In the genomic region with DNA sequence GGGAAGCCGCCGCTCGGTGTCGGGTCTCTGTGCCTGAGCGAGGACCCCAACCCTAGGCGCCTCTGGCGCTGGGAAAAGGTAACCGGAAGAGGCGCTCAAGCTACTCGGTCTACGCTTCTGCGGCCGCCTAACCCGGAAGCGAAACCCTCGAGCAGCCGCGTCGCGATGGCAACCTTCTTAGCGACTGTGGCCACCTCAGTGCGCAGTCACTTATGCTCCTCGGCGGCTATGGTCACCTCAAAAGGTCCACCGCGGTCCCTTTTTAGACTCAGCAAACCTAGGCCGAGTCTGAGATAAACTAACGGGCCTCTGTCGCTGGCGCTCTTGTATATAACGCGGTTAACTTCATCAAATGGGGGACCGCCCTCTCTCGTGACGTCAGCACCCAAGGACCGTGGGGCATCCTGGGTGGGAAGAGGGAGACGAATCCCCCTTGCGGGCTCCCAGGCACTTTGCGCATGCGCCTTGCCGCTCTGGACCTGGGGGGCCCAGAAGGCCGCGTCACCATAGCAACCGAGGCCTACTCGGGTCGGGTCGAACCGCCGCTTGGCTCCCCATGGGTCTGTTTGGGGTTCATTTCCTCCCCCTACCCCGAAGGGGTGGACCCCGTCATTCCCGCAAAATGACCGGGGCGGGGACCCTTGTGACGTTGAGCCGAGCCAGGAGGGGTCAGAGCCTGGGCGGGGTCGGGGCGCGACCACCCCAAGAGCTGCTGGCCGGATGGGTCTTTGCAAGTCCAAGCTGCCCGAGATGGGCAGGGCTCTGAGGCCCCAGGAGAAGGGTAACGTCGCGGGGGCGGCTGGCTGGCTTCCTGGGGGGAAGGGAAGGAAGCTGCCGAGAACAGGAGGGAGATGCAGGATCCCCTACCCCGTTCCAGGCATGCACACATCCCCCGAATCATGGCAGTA, we compare ENCODE assay signal across 8 cellular contexts. TPM values are rescaled to one million over a fixed set of nuclear protein-coding genes. Genes with fewer than 3 reads are reported as not detected.
DNase-seq lines count a peak whose midpoint lies in the region; ATAC-seq and TF ChIP-seq lines count a peak whose summit lies in the region.

A gene with protein sequence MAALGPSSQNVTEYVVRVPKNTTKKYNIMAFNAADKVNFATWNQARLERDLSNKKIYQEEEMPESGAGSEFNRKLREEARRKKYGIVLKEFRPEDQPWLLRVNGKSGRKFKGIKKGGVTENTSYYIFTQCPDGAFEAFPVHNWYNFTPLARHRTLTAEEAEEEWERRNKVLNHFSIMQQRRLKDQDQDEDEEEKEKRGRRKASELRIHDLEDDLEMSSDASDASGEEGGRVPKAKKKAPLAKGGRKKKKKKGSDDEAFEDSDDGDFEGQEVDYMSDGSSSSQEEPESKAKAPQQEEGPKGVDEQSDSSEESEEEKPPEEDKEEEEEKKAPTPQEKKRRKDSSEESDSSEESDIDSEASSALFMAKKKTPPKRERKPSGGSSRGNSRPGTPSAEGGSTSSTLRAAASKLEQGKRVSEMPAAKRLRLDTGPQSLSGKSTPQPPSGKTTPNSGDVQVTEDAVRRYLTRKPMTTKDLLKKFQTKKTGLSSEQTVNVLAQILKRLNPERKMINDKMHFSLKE (minus strand): TSS at position 91 of the 908 bp plus-strand sequence. CDS start 169 bp downstream, outside the sequence.

- peak within 1 kb of the TSS; percentile 98 for H3K27ac Mint-ChIP-seq in CD8-positive, alpha-beta T cell
- peak within 1 kb of the TSS; percentile 96 to 99 for H3K27ac Mint-ChIP-seq in effector memory CD8-positive, alpha-beta T cell
- peak within 1 kb of the TSS; percentile 97 for H3K27ac Mint-ChIP-seq in memory B cell

- POLR2A ChIA-PET in CD8-positive, alpha-beta T cell (lab: Charles Lee), result interaction anchor here (1.0 to 1.5 kb wide), 5 partner anchors 17 to 952 kb away, joined by 3 to 7 read pairs (median 5); partner anchors contain the start of genes ALKBH7 and KHSRP
- POLR2A ChIA-PET in activated CD8-positive, alpha-beta memory T cell treated with anti-CD3 and anti-CD28 coated beads for 36 hours (lab: Charles Lee), result interaction anchor here (0.5 to 1.3 kb wide), 7 partner anchors 21 to 405 kb away, joined by 3 to 5 read pairs (median 4); partner anchors contain the start of genes ALKBH7, CLPP, DENND1C and KHSRP

- no peak for TF ChIP-seq CTCF in CD8-positive, alpha-beta T cell (IDR thresholded peaks at IDR 0.05)

- CTCF ChIA-PET in CD8-positive, alpha-beta T cell (lab: Charles Lee), result interaction anchor here (0.8 to 1.0 kb wide), 2 partner anchors 15 to 19 kb away, joined by 3 to 4 read pairs; no protein-coding TSS in a partner anchor
- CTCF ChIA-PET in activated CD8-positive, alpha-beta memory T cell treated with anti-CD3 and anti-CD28 coated beads for 36 hours (lab: Charles Lee), result no interaction called here

- DNase-seq in CD8-positive, alpha-beta T cell, result peak; percentile 89 to 98 (median 93)
- DNase-seq in HT-29 (ENCODE audit: low spot score), result peak; percentile 84
- peak; percentile 88 to 92 for DNase-seq in NOMO-1 (lab: John Stamatoyannopoulos, UW; ENCODE audit: unreplicated experiment in 2 of 2)
- DNase-seq in effector memory CD8-positive, alpha-beta T cell, result peak; percentile 92 to 95 (median 92)
- peak; percentile 94 to 95 for DNase-seq in memory B cell (ENCODE audit: low spot score in 2 of 2)
- peak; percentile 87 for DNase-seq in stimulated activated CD8-positive, alpha-beta memory T cell treated with anti-CD3 and anti-CD28 coated beads, Interleukin-12 subunit alpha, Interleukin-12 subunit beta, amount 100 ng/mL, for 24 hours (ENCODE audit: extremely low read depth)

- no peaks in the 10 kb centered on the region for H3K27me3 ChIP-seq in CD8-positive, alpha-beta T cell (ENCODE audit: insufficient read depth, low read length)

- no peaks in the 10 kb centered on the region for H3K27me3 Mint-ChIP-seq in CD8-positive, alpha-beta T cell (ENCODE audit: low read depth)
- H3K27me3 Mint-ChIP-seq in effector memory CD8-positive, alpha-beta T cell, result no peaks in the 10 kb centered on the region
- no peaks in the 10 kb centered on the region for H3K27me3 Mint-ChIP-seq in memory B cell

- H3K36me3 ChIP-seq in CD8-positive, alpha-beta T cell (ENCODE audit: insufficient read depth, low read length), result peaks cover 1% of the 10 kb centered on the region

- peak within 1 kb of the TSS; percentile 88 for H3K4me3 Mint-ChIP-seq in CD8-positive, alpha-beta T cell
- H3K4me3 Mint-ChIP-seq in effector memory CD8-positive, alpha-beta T cell, result peak within 1 kb of the TSS; percentile 94 to 95
- peak within 1 kb of the TSS; percentile 86 for H3K4me3 Mint-ChIP-seq in memory B cell

- peaks cover 25% of the 10 kb centered on the region for H3K4me1 Mint-ChIP-seq in CD8-positive, alpha-beta T cell (ENCODE audit: low read depth)
- peaks cover 21 to 29% of the 10 kb centered on the region in 2 donors for H3K4me1 Mint-ChIP-seq in effector memory CD8-positive, alpha-beta T cell (ENCODE audit: low read depth in 2 of 2)
- H3K4me1 Mint-ChIP-seq in memory B cell, result peaks cover 20% of the 10 kb centered on the region

- no peaks in the 10 kb centered on the region for H3K9me3 Mint-ChIP-seq in CD8-positive, alpha-beta T cell
- no peaks in the 10 kb centered on the region for H3K9me3 Mint-ChIP-seq in effector memory CD8-positive, alpha-beta T cell
- H3K9me3 Mint-ChIP-seq in memory B cell, result no peaks in the 10 kb centered on the region

- peaks cover 16% of the 10 kb centered on the region for H3K4me1 ChIP-seq in CD8-positive, alpha-beta T cell (ENCODE audit: insufficient read depth, low read length)

- peak; percentile 84 for ATAC-seq in CD8-positive, alpha-beta T cell
- ATAC-seq in GM19463 (IDR thresholded peaks at IDR 0.05; ENCODE audit: unreplicated experiment) (peak; percentile 80), memory B cell (ENCODE audit: low read depth) (peak; percentile 83)
- ATAC-seq in effector memory CD8-positive, alpha-beta T cell (replicated peaks), result peak; percentile 82

- H3K36me3 Mint-ChIP-seq in CD8-positive, alpha-beta T cell, result peaks cover 33% of the 10 kb centered on the region
- H3K36me3 Mint-ChIP-seq in effector memory CD8-positive, alpha-beta T cell (ENCODE audit: insufficient read depth), result peaks cover 52% of the 10 kb centered on the region
- H3K36me3 Mint-ChIP-seq in memory B cell, result peaks cover 7% of the 10 kb centered on the region

- peak within 1 kb of the TSS; percentile 97 for H3K4me3 ChIP-seq in CD8-positive, alpha-beta T cell (ENCODE audit: low read depth, low read length)

- no peaks in the 10 kb centered on the region for H3K9me3 ChIP-seq in CD8-positive, alpha-beta T cell (ENCODE audit: low read length)

- peak within 1 kb of the TSS; percentile 100 for H3K27ac ChIP-seq in CD8-positive, alpha-beta T cell (ENCODE audit: low read depth, low read length)

- intact Hi-C loops in CD8-positive, alpha-beta T cell (cut with DNase I, micrococcal nuclease), result loop anchor here (1.0 to 10.0 kb wide), 7 partner anchors 20 to 346 kb away; partner anchors contain the start of genes CLPP (in 2 of the 2), KHSRP (in 1 of the 2), MLLT1 (in 1 of the 2) and TRIP10 (in 1 of the 2)

RNA-seq across cellular contexts. Expression of the gene that starts here (rescaled TPM):
- total RNA-seq in CD8-positive, alpha-beta T cell, result 10 to 100 TPM; 65.2 to 67.9 TPM
- 37.0 and 40.9 TPM in 2 replicates for total RNA-seq in HT-29 (2014; rRNA removed; shearing (Covaris generic))
- 10 to 100 TPM; 61.5 to 66.6 TPM for total RNA-seq in activated CD8-positive, alpha-beta memory T cell treated with anti-CD3 and anti-CD28 coated beads for 36 hours

Comparison
In these comparisons a context has a peak if more than half of its experiments do, and no peak if none do; other contexts are left out.
1. Peak in every context shown above with its lines: DNase-seq, ATAC-seq, H3K4me3 ChIP-seq and H3K27ac ChIP-seq.